In genomic region chr11:34223907-34224306, GRCh38 we compare ENCODE assay signal across 16 cellular contexts.
"Had no signal": no experiment of that assay in that cellular context is flagged by ENCODE, and none has a peak within 500 bp of the region (broad histone marks: within the 10 kb centered on the region; RNA-seq: fewer than 3 reads in every experiment).

No MANE protein-coding gene starts in this region.

- ATAC-seq: stimulated activated naive CD8-positive, alpha-beta T cell treated with anti-CD3 and anti-CD28 coated beads, Interleukin-15, amount 100 ng/mL, for 72 hours had no signal

- DNase-seq: effector CD4-positive, alpha-beta T cell; foreskin melanocyte; head of caudate nucleus; hippocampal formation; left colon; mesendoderm; naive B cell; nephron progenitor cell; psoas muscle; sigmoid colon; stimulated activated CD4-positive, alpha-beta T cell treated with anti-CD3 and anti-CD28 coated beads, Interleukin-12 subunit alpha, Interleukin-12 subunit beta, amount 100 ng/mL, for 4 hours; stimulated activated naive CD8-positive, alpha-beta T cell treated with anti-CD3 and anti-CD28 coated beads, Interleukin-15, amount 100 ng/mL, for 72 hours; transverse colon had no signal

- H3K36me3 Mint-ChIP-seq: naive B cell had no signal

- H3K9ac ChIP-seq: parathyroid adenoma had no signal

- H3K36me3 ChIP-seq: sigmoid colon, thoracic aorta, transverse colon had no signal

- H3K4me1 Mint-ChIP-seq: naive B cell had no signal

- H3K27me3 ChIP-seq: sigmoid colon, transverse colon had no signal

- H3K4me1 ChIP-seq: parathyroid adenoma had no signal

- H3K79me2 ChIP-seq: parathyroid adenoma had no signal

- H3K27ac ChIP-seq: parathyroid adenoma, psoas muscle, skin epidermis had no signal

- H3K27ac Mint-ChIP-seq: naive B cell; nephron progenitor cell; stimulated activated naive CD8-positive, alpha-beta T cell treated with anti-CD3 and anti-CD28 coated beads, Interleukin-15, amount 100 ng/mL, for 72 hours had no signal

- H3K9me3 Mint-ChIP-seq: naive B cell; stimulated activated naive CD8-positive, alpha-beta T cell treated with anti-CD3 and anti-CD28 coated beads, Interleukin-15, amount 100 ng/mL, for 72 hours had no signal

- H3K9me3 ChIP-seq: psoas muscle, sigmoid colon, thoracic aorta, transverse colon had no signal

- H3K4me3 Mint-ChIP-seq: naive B cell; stimulated activated naive CD8-positive, alpha-beta T cell treated with anti-CD3 and anti-CD28 coated beads, Interleukin-15, amount 100 ng/mL, for 72 hours had no signal

- H3K4me3 ChIP-seq: psoas muscle, sigmoid colon, skin epidermis, transverse colon had no signal

- H2AFZ ChIP-seq: parathyroid adenoma had no signal
